In the genomic region with DNA sequence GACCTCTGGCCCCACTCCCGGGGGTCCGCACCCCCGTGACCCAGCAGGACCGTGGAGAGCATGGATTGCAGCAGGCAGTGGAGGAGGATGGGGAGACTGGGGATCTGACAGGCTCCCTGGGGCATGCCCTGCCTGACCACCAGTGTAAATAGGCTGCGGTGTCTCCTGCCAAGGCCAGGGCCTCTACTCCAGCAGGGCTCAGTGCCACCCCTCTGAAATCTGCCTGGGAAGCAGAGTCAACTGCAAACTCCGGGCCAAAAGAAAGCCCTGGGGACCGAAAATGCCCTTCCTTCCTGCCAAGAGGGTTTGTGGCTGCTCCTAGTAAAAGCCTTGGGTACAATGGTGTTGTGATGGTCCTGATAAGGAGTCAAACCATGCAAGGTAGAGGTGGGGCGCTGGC, we compare ENCODE assay signal across 28 cellular contexts. TPM values are rescaled to one million over a fixed set of nuclear protein-coding genes. Genes with fewer than 3 reads are reported as not detected.
"Had no signal": no experiment of that assay in that cellular context is flagged by ENCODE, and none has a peak within 500 bp of the region (broad histone marks: within the 10 kb centered on the region; RNA-seq: fewer than 3 reads in every experiment).

No MANE protein-coding gene starts in this region.

- FAIRE-seq: endothelial cell of umbilical vein, kidney, small intestine had no signal

- H3K36me3 ChIP-seq: esophagus muscularis mucosa, gastroesophageal sphincter, heart left ventricle, ovary, suprapubic skin, thyroid gland had no signal

- H3K79me2 ChIP-seq: hepatocyte had no signal

- H3K9me3 ChIP-seq: esophagus muscularis mucosa, gastroesophageal sphincter, heart left ventricle, ovary, psoas muscle, suprapubic skin, thyroid gland had no signal

- H3K27me3 ChIP-seq: ovary had no signal

- H2AFZ ChIP-seq: hepatocyte had no signal

- ATAC-seq: foreskin keratinocyte; gastroesophageal sphincter; heart left ventricle; left lobe of liver; naive thymus-derived CD8-positive, alpha-beta T cell; psoas muscle; right cardiac atrium had no signal

- DNase-seq: dermis blood vessel endothelial cell; effector memory CD4-positive, alpha-beta T cell; foreskin keratinocyte; heart left ventricle; kidney; mesendoderm; midbrain; naive thymus-derived CD8-positive, alpha-beta T cell; nephron progenitor cell; occipital lobe; ovary; psoas muscle; small intestine; stimulated activated CD4-positive, alpha-beta T cell treated with anti-CD3 and anti-CD28 coated beads, Interleukin-15, amount 100 ng/mL, for 24 hours; stimulated activated CD4-positive, alpha-beta T cell treated with anti-CD3 and anti-CD28 coated beads, Interleukin-4, amount 100 ng/mL, for 1 hour; stimulated activated CD8-positive, alpha-beta memory T cell treated with anti-CD3 and anti-CD28 coated beads, Interleukin-4, amount 100 ng/mL, for 48 hours; stimulated activated naive CD4-positive, alpha-beta T cell; stimulated activated naive CD8-positive, alpha-beta T cell treated with anti-CD3 and anti-CD28 coated beads, Interleukin-15, amount 100 ng/mL, for 72 hours; thyroid gland had no signal

- H3K27ac ChIP-seq: esophagus muscularis mucosa, foreskin keratinocyte, gastroesophageal sphincter, heart left ventricle, hepatocyte, ovary, psoas muscle, suprapubic skin, thyroid gland had no signal

- H3K4me2 ChIP-seq: hepatocyte had no signal

- H3K4me3 ChIP-seq: coronary artery, esophagus muscularis mucosa, gastroesophageal sphincter, heart left ventricle, hepatocyte, ovary, psoas muscle, suprapubic skin, thyroid gland had no signal

- H3K4me1 ChIP-seq: foreskin keratinocyte, gastroesophageal sphincter, heart left ventricle, psoas muscle, thyroid gland had no signal

RNA-seq across cellular contexts. Expression of gene ADRA2C, which starts 6.4 kb away (rescaled TPM):
- total RNA-seq: epithelial cell of proximal tubule; naive thymus-derived CD8-positive, alpha-beta T cell had no signal
- polyA plus RNA-seq: naive thymus-derived CD8-positive, alpha-beta T cell had no signal
